ENCODE assay signal across 22 cellular contexts in the genomic region with DNA sequence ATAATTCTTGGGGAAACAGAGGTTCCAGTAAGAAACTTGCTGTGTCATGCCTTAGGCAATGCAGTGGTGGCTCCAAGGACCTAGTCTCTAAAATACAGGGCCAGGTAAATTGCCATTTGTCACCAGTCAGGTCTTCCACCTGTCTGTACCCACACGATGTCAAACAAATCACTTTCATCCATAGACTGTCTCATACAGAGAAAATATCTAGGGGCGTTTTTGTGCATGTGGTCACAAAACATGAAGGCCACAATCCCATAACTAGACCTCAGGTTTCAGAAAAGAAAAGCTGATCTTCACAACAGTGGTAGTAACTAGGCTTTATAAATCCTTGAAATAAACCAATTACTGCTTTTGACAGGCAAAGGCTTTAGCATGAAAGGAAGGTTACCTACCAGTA.
DNase-seq lines count a peak whose midpoint lies in the region; ATAC-seq, FAIRE-seq and TF ChIP-seq lines count a peak whose summit lies in the region.
"Had no signal": no experiment of that assay in that cellular context is flagged by ENCODE, and none has a peak within 500 bp of the region (broad histone marks: within the 10 kb centered on the region; RNA-seq: fewer than 3 reads in every experiment).

No MANE protein-coding gene starts in this region.

- H3K36me3 ChIP-seq in kidney (ENCODE audit: control insufficient read depth in 1 of 2, insufficient read depth in 2 of 2, low read length in 2 of 2) = no peaks in the 10 kb centered on the region
- H3K36me3 ChIP-seq: BE2C had no signal

- WGBS in A549 (ENCODE audit: missing lambda C conversion rate) = 5% methylated on average over 2 of the region's 2 CpGs

- H3K4me3 Mint-ChIP-seq in activated T-helper 17 cell treated with anti-CD3 and anti-CD28 coated beads, Interleukin-2, amount 50 U/mL, for 72 hours = no peak overlapping the region
- H3K4me3 Mint-ChIP-seq: CD4-positive, CD25-positive, alpha-beta regulatory T cell had no signal

- no peaks in the 10 kb centered on the region for H3K36me3 Mint-ChIP-seq in activated T-helper 17 cell treated with anti-CD3 and anti-CD28 coated beads, Interleukin-2, amount 50 U/mL, for 72 hours (ENCODE audit: low read depth)

- no peak for DNase-seq in A549 (ENCODE audit: low read depth in 1 of 2, low spot score in 1 of 2)
- DNase-seq in GM13977 (ENCODE audit: low spot score) = peak; percentile 26
- no peak for DNase-seq in HuH-7.5 (ENCODE audit: low spot score)
- DNase-seq in stimulated activated CD4-positive, alpha-beta T cell treated with anti-CD3 and anti-CD28 coated beads, Interleukin-12 subunit alpha, Interleukin-12 subunit beta, amount 100 ng/mL, for 4 hours = no peak
- no peak for DNase-seq in kidney
- DNase-seq: BE2C; CD4-positive, CD25-positive, alpha-beta regulatory T cell; COR-L47; DMS79; KBM-7; NCI-H1105; NCI-H1694; NCI-H2081; NCI-H2171 treated with DMSO at 0.1 percent for 48 hours; NCI-H524 treated with DMSO at 0.1 percent for 48 hours; PC-3; RPMI8226; SHP77 had no signal

- H3K27ac Mint-ChIP-seq in activated T-helper 17 cell treated with anti-CD3 and anti-CD28 coated beads, Interleukin-2, amount 50 U/mL, for 72 hours = no peak overlapping the region

- no peak for TF ChIP-seq POLR2A in A549 (IDR thresholded peaks at IDR 0.05; ENCODE audit: low read length)

- CTCF ChIA-PET in A549 (lab: Yijun Ruan, JAX) = no interaction called here

- FAIRE-seq in A549 (lab: Jason Lieb, UNC) (no peak), kidney (lab: Jason Lieb, UNC) (no peak)
- FAIRE-seq: GM19239 had no signal

- no peaks in the 10 kb centered on the region for H3K9me3 Mint-ChIP-seq in activated T-helper 17 cell treated with anti-CD3 and anti-CD28 coated beads, Interleukin-2, amount 50 U/mL, for 72 hours

- H3K4me2 ChIP-seq in A549 = no peak overlapping the region

- H3K4me3 ChIP-seq in A549 (no peak overlapping the region), kidney (ENCODE audit: low read length in 2 of 2) (no peak overlapping the region)

- POLR2A ChIA-PET in A549 (lab: Yijun Ruan, JAX) = no interaction called here

- H3K4me1 Mint-ChIP-seq in activated T-helper 17 cell treated with anti-CD3 and anti-CD28 coated beads, Interleukin-2, amount 50 U/mL, for 72 hours = peaks cover 27% of the 10 kb centered on the region

- H3K27me3 Mint-ChIP-seq in activated T-helper 17 cell treated with anti-CD3 and anti-CD28 coated beads, Interleukin-2, amount 50 U/mL, for 72 hours = no peaks in the 10 kb centered on the region
- H3K27me3 Mint-ChIP-seq: CD4-positive, CD25-positive, alpha-beta regulatory T cell had no signal

- in situ Hi-C loops in GM13977 (cut with MboI; ENCODE audit: low pct_unique_long_range_greater_than_20kb, low sequenced_read_pairs, unreplicated experiment) = no loop called here

- no peak for ATAC-seq in A549
- ATAC-seq in HG02885 (IDR thresholded peaks at IDR 0.05; ENCODE audit: poor library complexity, unreplicated experiment) = peak; percentile 49
- peak; percentile 47 for ATAC-seq in activated T-helper 17 cell treated with anti-CD3 and anti-CD28 coated beads, Interleukin-2, amount 50 U/mL, for 72 hours (replicated peaks)
- ATAC-seq in activated CD4-positive, CD25-positive, alpha-beta regulatory T cell treated with anti-CD3 and anti-CD28 coated beads, Interleukin-2, amount 50 U/mL, for 24 hours = no peak
- ATAC-seq: PC-3 had no signal

- intact Hi-C loops in kidney (cut with DNase I) = no loop called here

- TF ChIP-seq CTCF in A549 (IDR thresholded peaks at IDR 0.05) (no peak), GM13977 (IDR thresholded peaks at IDR 0.05; ENCODE audit: extremely low read depth, insufficient read depth, missing control alignments) (no peak), kidney (IDR thresholded peaks at IDR 0.05; ENCODE audit: borderline replicate concordance, extremely low read depth, insufficient read depth) (no peak)

- no peak for TF ChIP-seq RAD21 in A549 (conservative IDR thresholded peaks at IDR 0.05 in 1 of 2, IDR thresholded peaks at IDR 0.05 in 1 of 2)

- H3K4me1 ChIP-seq in A549 (no peaks in the 10 kb centered on the region), kidney (ENCODE audit: control insufficient read depth in 1 of 2, insufficient read depth in 1 of 2, low read depth in 1 of 2, low read length in 2 of 2) (no peaks in the 10 kb centered on the region)

- H3K9me3 ChIP-seq in A549 = no peaks in the 10 kb centered on the region
- H3K9me3 ChIP-seq in kidney (ENCODE audit: control insufficient read depth in 1 of 2, low read length in 2 of 2) = no peaks in the 10 kb centered on the region
- H3K9me3 ChIP-seq: BE2C had no signal

- H3K27ac ChIP-seq in A549 (no peak overlapping the region), kidney (ENCODE audit: low read depth in 2 of 2, low read length in 2 of 2) (no peak overlapping the region)

- no peak overlapping the region for H3K9ac ChIP-seq in kidney (ENCODE audit: low read length in 2 of 2)

- TF ChIP-seq EP300 in A549 (IDR thresholded peaks at IDR 0.05) = no peak

TF ChIP-seq in A549, 52 proteins besides CTCF, POLR2A, EP300 and RAD21:
- TF ChIP-seq MYC (IDR thresholded peaks at IDR 0.05; ENCODE audit: borderline replicate concordance, low read length) (no peak), MAZ (IDR thresholded peaks at IDR 0.05; ENCODE audit: borderline replicate concordance, low read depth, low read length) (no peak), RCOR1 (IDR thresholded peaks at IDR 0.05; ENCODE audit: low read depth, low read length) (no peak), HMGXB4 (CRISPR knock-in tag; IDR thresholded peaks at IDR 0.05; ENCODE audit: borderline replicate concordance) (no peak), ZSCAN20 (CRISPR knock-in tag; IDR thresholded peaks at IDR 0.05) (no peak), TFCP2L1 (CRISPR knock-in tag; IDR thresholded peaks at IDR 0.05) (no peak), MAFK (IDR thresholded peaks at IDR 0.05; ENCODE audit: partially characterized antibody) (peak; percentile 4), JUNB (IDR thresholded peaks at IDR 0.05) (no peak)
TF ChIP-seq in A549: peak in this region for 1.

Comparison
In these comparisons a context has a peak if more than half of its experiments do, and no peak if none do; other contexts are left out.
1. ATAC-seq: peak in HG02885 (single experiment) and activated T-helper 17 cell treated with anti-CD3 and anti-CD28 coated beads, Interleukin-2, amount 50 U/mL, for 72 hours (single experiment); none in A549 (0 of 2) and activated CD4-positive, CD25-positive, alpha-beta regulatory T cell treated with anti-CD3 and anti-CD28 coated beads, Interleukin-2, amount 50 U/mL, for 24 hours (0 of 2).